In genomic region chrX:17183566-17183965, GRCh38 we compare ENCODE assay signal across 27 cellular contexts.
DNase-seq lines count a peak whose midpoint lies in the region; ATAC-seq, FAIRE-seq and TF ChIP-seq lines count a peak whose summit lies in the region.
"Had no signal": no experiment of that assay in that cellular context is flagged by ENCODE, and none has a peak within 500 bp of the region (broad histone marks: within the 10 kb centered on the region; RNA-seq: fewer than 3 reads in every experiment).

No MANE protein-coding gene starts in this region.

- H3K36me3 Mint-ChIP-seq in H9 (ENCODE audit: insufficient read depth in 1 of 3, low read depth in 3 of 3), result no peaks in the 10 kb centered on the region
- no peaks in the 10 kb centered on the region for H3K36me3 Mint-ChIP-seq in natural killer cell
- H3K36me3 Mint-ChIP-seq: CD8-positive, alpha-beta memory T cell had no signal

- no peak overlapping the region for H4K91ac ChIP-seq in H9 (ENCODE audit: insufficient read length, low read depth, low read length)

- H3K9ac ChIP-seq in H9 (ENCODE audit: extremely low read depth, insufficient read length, low read length) (no peak overlapping the region), K562 (ENCODE audit: insufficient read depth in 1 of 2, low read depth in 2 of 2, low read length in 2 of 2) (no peak overlapping the region)

- no TSS peak for BruUV-seq in K562 (replicated peaks; lab: Mats Ljungman, UMichigan)

- H2BK20ac ChIP-seq in H9 (ENCODE audit: low read depth, low read length, poor library complexity, severe bottlenecking), result no peak overlapping the region

- H3K4me3 ChIP-seq in K562, result no peak overlapping the region
- H3K4me3 ChIP-seq: HAP-1, MG63, SK-N-MC had no signal

- H3K4me1 Mint-ChIP-seq in H9 (peaks cover 15 to 19% of the 10 kb centered on the region in 2 experiments), natural killer cell (no peaks in the 10 kb centered on the region)
- H3K4me1 Mint-ChIP-seq: CD8-positive, alpha-beta memory T cell had no signal

- no peak overlapping the region for H3T11ph ChIP-seq in H9 (ENCODE audit: low read length)

- no peak overlapping the region for H4K8ac ChIP-seq in H9 (replicated peaks; ENCODE audit: insufficient read length, low read depth, low read length)

- no peaks in the 10 kb centered on the region for H3K27me3 ChIP-seq in H9 (ENCODE audit: insufficient read depth, low read length)
- no peaks in the 10 kb centered on the region for H3K27me3 ChIP-seq in K562 (ENCODE audit: control insufficient read depth in 2 of 2, insufficient read depth in 2 of 2, low read length in 2 of 2)
- H3K27me3 ChIP-seq: MG63 had no signal

- intact Hi-C loops in K562 (cut with micrococcal nuclease), result no loop called here
- intact Hi-C loops in natural killer cell (cut with micrococcal nuclease), result no loop called here

- no peak for TF ChIP-seq POLR2A in K562 (conservative IDR thresholded peaks at IDR 0.05)

- no peaks in the 10 kb centered on the region for H3K79me2 ChIP-seq in H9 (ENCODE audit: insufficient read depth, low read length)
- no peaks in the 10 kb centered on the region for H3K79me2 ChIP-seq in K562 (ENCODE audit: control insufficient read depth, insufficient read depth, low read length)

- ATAC-seq in K562 (no peak), natural killer cell (no peak), HG02870 (IDR thresholded peaks at IDR 0.05; ENCODE audit: unreplicated experiment) (no peak)

- H2BK15ac ChIP-seq in H9 (ENCODE audit: low read depth, low read length), result no peak overlapping the region

- H3K18ac ChIP-seq in H9 (ENCODE audit: insufficient read length, low read depth, low read length), result no peak overlapping the region

- FAIRE-seq in K562 (lab: Jason Lieb, UNC), result no peak
- FAIRE-seq: A204.1, GM19239 had no signal

- H3K4me1 ChIP-seq in H9 (ENCODE audit: insufficient read depth, low read length) (no peaks in the 10 kb centered on the region), K562 (replicated peaks in 1 of 2; ENCODE audit: control insufficient read depth in 2 of 2, insufficient read depth in 2 of 2, low read length in 2 of 2) (no peaks in the 10 kb centered on the region)
- H3K4me1 ChIP-seq: HAP-1 had no signal

- H3K9me1 ChIP-seq in K562 (ENCODE audit: control insufficient read depth, insufficient read depth, low read length), result no peaks in the 10 kb centered on the region

- H2BK12ac ChIP-seq in H9 (ENCODE audit: insufficient read length, low read depth, low read length), result no peak overlapping the region

- no peaks in the 10 kb centered on the region for H3K79me1 ChIP-seq in H9 (ENCODE audit: insufficient read depth, low read depth, low read length, poor library complexity, severe bottlenecking)

- H3K56ac ChIP-seq in H9 (ENCODE audit: insufficient read length, low read depth, low read length), result no peak overlapping the region

- H2BK120ac ChIP-seq in H9 (ENCODE audit: low read depth, low read length, poor library complexity, severe bottlenecking), result no peak overlapping the region

- H4K20me1 ChIP-seq in H9 (ENCODE audit: control insufficient read depth, insufficient read depth, insufficient read length) (no peaks in the 10 kb centered on the region), K562 (replicated peaks; ENCODE audit: control insufficient read depth, insufficient read depth, low read length) (no peaks in the 10 kb centered on the region)

- H3K9me3 ChIP-seq in H9 (ENCODE audit: control insufficient read depth, low read depth, low read length), result no peaks in the 10 kb centered on the region
- H3K9me3 ChIP-seq in K562 (replicated peaks; ENCODE audit: control insufficient read depth, insufficient read depth, low read depth, low read length), result no peaks in the 10 kb centered on the region
- H3K9me3 ChIP-seq: HAP-1, MG63 had no signal

- WGBS in H9 (ENCODE audit: extremely low coverage, insufficient read length, low lambda C conversion rate), result no CpG with 5 or more reads among the region's 2 CpGs
- 0% methylated on average over 2 of the region's 2 CpGs for WGBS in K562 (ENCODE audit: insufficient coverage, low coverage, missing lambda C conversion rate)

- H3K27ac Mint-ChIP-seq in H9, result no peak overlapping the region
- H3K27ac Mint-ChIP-seq in natural killer cell, result no peak overlapping the region
- H3K27ac Mint-ChIP-seq: CD8-positive, alpha-beta memory T cell had no signal

- H3K23me2 ChIP-seq in H9 (ENCODE audit: insufficient read length, low read depth, low read length, poor library complexity, severe bottlenecking), result no peaks in the 10 kb centered on the region

- no peak for TF ChIP-seq RAD21 in K562 (CRISPR knock-in tag; conservative IDR thresholded peaks at IDR 0.05 in 1 of 2, IDR thresholded peaks at IDR 0.05 in 1 of 2)

- no peak overlapping the region for H3K23ac ChIP-seq in H9 (ENCODE audit: insufficient read length, low read depth, low read length)

- H3K4me3 Mint-ChIP-seq in H9 (no peak overlapping the region), natural killer cell (no peak overlapping the region)
- H3K4me3 Mint-ChIP-seq: CD8-positive, alpha-beta memory T cell had no signal

- POLR2A ChIA-PET in K562 (lab: Yijun Ruan, JAX), result no interaction called here

- no peak overlapping the region for H3K14ac ChIP-seq in H9 (ENCODE audit: insufficient read depth, low read length)

- H3K27me3 Mint-ChIP-seq in H9 (ENCODE audit: low read depth), result no peaks in the 10 kb centered on the region; the same call in 1 of the 2 replicates
- no peaks in the 10 kb centered on the region for H3K27me3 Mint-ChIP-seq in natural killer cell (ENCODE audit: low read depth in 2 of 2)

- no peak overlapping the region for H3K4ac ChIP-seq in H9 (ENCODE audit: low read depth, low read length)

- DNase-seq in ELF-1 (ENCODE audit: low read depth, low spot score) (peak; percentile 84), H9 (no peak), K562 (ENCODE audit: extremely low read depth in 1 of 4, low spot score in 3 of 4) (no peak), kidney tubule cell (ENCODE audit: low spot score) (peak; percentile 12), GF-D8 (lab: John Stamatoyannopoulos, UW) (no peak), natural killer cell (no peak)
- DNase-seq: Calu3; CD8-positive, alpha-beta memory T cell; DMS79 treated with DMSO at 0.1 percent for 48 hours; Kasumi-1; MG63; NCI-H1092; NCI-H1436; NCI-H187 treated with DMSO at 0.1 percent for 48 hours; NCI-H2107; NCI-H446 treated with DMSO at 0.1 percent for 48 hours; NCI-H526 treated with DMSO at 0.1 percent for 48 hours; OCI-M1; SHP77 treated with DMSO at 0.1 percent for 48 hours; SW 1271; T-helper 2 cell had no signal

- in situ Hi-C loops in K562 (cut with MboI), result no loop called here

- H2BK5ac ChIP-seq in H9 (ENCODE audit: insufficient read length, low read length), result no peak overlapping the region

- H2AFZ ChIP-seq in H9 (ENCODE audit: low read length) (peak overlapping the region; percentile 63), K562 (ENCODE audit: low read depth, low read length) (no peak overlapping the region)

- CTCF ChIA-PET in K562 (lab: Yijun Ruan, JAX; ENCODE audit: low intra/inter-chr PET ratio), result no interaction called here

- no peaks in the 10 kb centered on the region for H3K36me3 ChIP-seq in K562 (ENCODE audit: control insufficient read depth, insufficient read depth, low read length)
- H3K36me3 ChIP-seq: HAP-1, MG63 had no signal

- TF ChIP-seq CTCF in H9 (conservative IDR thresholded peaks at IDR 0.05) (peak; percentile 34; the same call in 2 of the 3 replicates), K562 (IDR thresholded peaks at IDR 0.05 in 2 of 3, conservative IDR thresholded peaks at IDR 0.05 in 1 of 3; ENCODE audit: insufficient read depth in 2 of 3, low read depth in 1 of 3, low read length in 3 of 3) (no peak), natural killer cell (IDR thresholded peaks at IDR 0.05) (no peak)

- H3K9me3 Mint-ChIP-seq in H9 (no peaks in the 10 kb centered on the region), natural killer cell (peaks cover 0 to 2% of the 10 kb centered on the region in 2 donors)

- H3K4me2 ChIP-seq in H9 (ENCODE audit: insufficient read depth, insufficient read length, low read length), result no peak overlapping the region
- no peak overlapping the region for H3K4me2 ChIP-seq in K562 (ENCODE audit: insufficient read depth, low read length)

- no peak for TF ChIP-seq EP300 in K562 (IDR thresholded peaks at IDR 0.05; ENCODE audit: low read length)

- H3K27ac ChIP-seq in H9 (ENCODE audit: insufficient read length, low read depth, low read length) (no peak overlapping the region), K562 (ENCODE audit: extremely low read depth, low read depth, low read length) (no peak overlapping the region)
- H3K27ac ChIP-seq: C4-2B, SK-N-MC had no signal

- H2AK5ac ChIP-seq in H9 (ENCODE audit: insufficient read length, low read length), result no peak overlapping the region

- H4K5ac ChIP-seq in H9 (ENCODE audit: insufficient read length, low read depth, low read length), result no peak overlapping the region

TF ChIP-seq in K562, 482 proteins besides CTCF, POLR2A, EP300 and RAD21:
- peak; percentile 31 for TF ChIP-seq ATF3 (IDR thresholded peaks at IDR 0.05)
- TF ChIP-seq ATF3 (CRISPR knock-in tag; conservative IDR thresholded peaks at IDR 0.05), result no peak
- no peak for TF ChIP-seq ESRRA (IDR thresholded peaks at IDR 0.05; ENCODE audit: borderline replicate concordance, low read depth)
- TF ChIP-seq ELK3 (CRISPR knock-in tag; IDR thresholded peaks at IDR 0.05), result no peak
TF ChIP-seq in K562: peak in this region for 1.

Comparison
In these comparisons a context has a peak if more than half of its experiments do, and no peak if none do; other contexts are left out.
1. DNase-seq: peak in ELF-1 (single experiment) and kidney tubule cell (single experiment); none in H9 (single experiment), K562 (0 of 4), GF-D8 (single experiment) and natural killer cell (single experiment).